In the genomic region with DNA sequence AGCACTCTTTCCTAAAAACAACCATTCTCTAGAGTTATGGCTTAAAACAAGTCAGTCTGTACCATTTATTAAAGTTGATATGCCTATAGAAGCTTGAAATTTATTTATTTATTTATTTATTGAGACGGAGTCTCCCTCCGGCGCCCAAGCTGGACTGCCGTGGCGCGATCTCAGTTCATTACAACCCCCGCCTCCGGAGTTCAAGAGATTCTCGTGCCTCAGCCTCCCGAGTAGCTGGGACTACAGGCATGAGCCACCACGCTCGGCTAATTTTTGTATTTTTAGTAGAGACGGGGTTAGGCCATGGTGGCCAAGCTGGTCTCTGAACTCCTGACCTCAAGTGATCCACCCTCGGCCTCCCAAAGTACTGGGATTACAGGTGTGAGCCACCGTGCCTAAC, we compare ENCODE assay signal across 22 cellular contexts. TPM values are rescaled to one million over a fixed set of nuclear protein-coding genes. Genes with fewer than 3 reads are reported as not detected.
DNase-seq lines count a peak whose midpoint lies in the region; ATAC-seq and TF ChIP-seq lines count a peak whose summit lies in the region.
"Had no signal": no experiment of that assay in that cellular context is flagged by ENCODE, and none has a peak within 500 bp of the region (broad histone marks: within the 10 kb centered on the region; RNA-seq: fewer than 3 reads in every experiment).

No MANE protein-coding gene starts in this region.

- peak overlapping the region; percentile 99 for H3K4me3 Mint-ChIP-seq in activated CD4-positive, alpha-beta T cell treated with anti-CD3 and anti-CD28 coated beads, Interleukin-2, amount 10 ng/mL, durations not matched to agents 24 days and 14 days
- H3K4me3 Mint-ChIP-seq in stimulated activated naive CD8-positive, alpha-beta T cell treated with anti-CD3 and anti-CD28 coated beads, Interleukin-15, Interleukin-2, amounts not matched to agents 100 ng/mL and 50 ng/mL, for 24 hours, result no peak overlapping the region
- H3K4me3 Mint-ChIP-seq in naive B cell (peak overlapping the region in 5 of 8 donors; percentile 6 to 91 (median 25)), type B pancreatic cell (peak overlapping the region; percentile 92)

- H3K9me3 Mint-ChIP-seq in activated CD4-positive, alpha-beta T cell treated with anti-CD3 and anti-CD28 coated beads, Interleukin-2, amount 10 ng/mL, durations not matched to agents 24 days and 14 days, result peaks cover 14% of the 10 kb centered on the region
- H3K9me3 Mint-ChIP-seq in stimulated activated naive CD8-positive, alpha-beta T cell treated with anti-CD3 and anti-CD28 coated beads, Interleukin-15, Interleukin-2, amounts not matched to agents 100 ng/mL and 50 ng/mL, for 24 hours, result peaks cover 4% of the 10 kb centered on the region
- H3K9me3 Mint-ChIP-seq in naive B cell (peaks cover 0 to 28% (median 13%) of the 10 kb centered on the region in 7 donors), type B pancreatic cell (no peaks in the 10 kb centered on the region)

- H3K27ac Mint-ChIP-seq in activated CD4-positive, alpha-beta T cell treated with anti-CD3 and anti-CD28 coated beads, Interleukin-2, amount 10 ng/mL, durations not matched to agents 24 days and 14 days, result no peak overlapping the region
- H3K27ac Mint-ChIP-seq in stimulated activated naive CD8-positive, alpha-beta T cell treated with anti-CD3 and anti-CD28 coated beads, Interleukin-15, Interleukin-2, amounts not matched to agents 100 ng/mL and 50 ng/mL, for 24 hours, result peak overlapping the region; percentile 96
- peak overlapping the region in 1 of 6 donors; percentile 21 for H3K27ac Mint-ChIP-seq in naive B cell
- H3K27ac Mint-ChIP-seq in type B pancreatic cell, result no peak overlapping the region

- peaks cover 32% of the 10 kb centered on the region for H3K36me3 Mint-ChIP-seq in activated CD4-positive, alpha-beta T cell treated with anti-CD3 and anti-CD28 coated beads, Interleukin-2, amount 10 ng/mL, durations not matched to agents 24 days and 14 days (ENCODE audit: low read depth)
- H3K36me3 Mint-ChIP-seq in stimulated activated naive CD8-positive, alpha-beta T cell treated with anti-CD3 and anti-CD28 coated beads, Interleukin-15, Interleukin-2, amounts not matched to agents 100 ng/mL and 50 ng/mL, for 24 hours (ENCODE audit: low read depth), result peaks cover 27% of the 10 kb centered on the region
- H3K36me3 Mint-ChIP-seq in naive B cell (peaks cover 13 to 17% of the 10 kb centered on the region in 2 donors), type B pancreatic cell (peaks cover 3% of the 10 kb centered on the region)

- intact Hi-C loops in activated CD4-positive, alpha-beta T cell treated with anti-CD3 and anti-CD28 coated beads, Interleukin-2, amount 10 ng/mL, durations not matched to agents 24 days and 14 days (cut with micrococcal nuclease), result loop anchor here (5.0 to 10.0 kb wide), 2 partner anchors 387 to 1256 kb away; a partner anchor contains a TSS

- H3K4me1 Mint-ChIP-seq in activated CD4-positive, alpha-beta T cell treated with anti-CD3 and anti-CD28 coated beads, Interleukin-2, amount 10 ng/mL, durations not matched to agents 24 days and 14 days, result peaks cover 20% of the 10 kb centered on the region
- peaks cover 15% of the 10 kb centered on the region for H3K4me1 Mint-ChIP-seq in stimulated activated naive CD8-positive, alpha-beta T cell treated with anti-CD3 and anti-CD28 coated beads, Interleukin-15, Interleukin-2, amounts not matched to agents 100 ng/mL and 50 ng/mL, for 24 hours (ENCODE audit: low read depth)
- H3K4me1 Mint-ChIP-seq in naive B cell (peaks cover 12 to 22% (median 18%) of the 10 kb centered on the region in 3 donors), type B pancreatic cell (ENCODE audit: unreplicated experiment) (peaks cover 15% of the 10 kb centered on the region)

- peaks cover 15% of the 10 kb centered on the region for H3K27me3 Mint-ChIP-seq in activated CD4-positive, alpha-beta T cell treated with anti-CD3 and anti-CD28 coated beads, Interleukin-2, amount 10 ng/mL, durations not matched to agents 24 days and 14 days
- peaks cover 30% of the 10 kb centered on the region for H3K27me3 Mint-ChIP-seq in stimulated activated naive CD8-positive, alpha-beta T cell treated with anti-CD3 and anti-CD28 coated beads, Interleukin-15, Interleukin-2, amounts not matched to agents 100 ng/mL and 50 ng/mL, for 24 hours
- H3K27me3 Mint-ChIP-seq in naive B cell (peaks cover 28 to 45% (median 29%) of the 10 kb centered on the region in 3 donors), type B pancreatic cell (peaks cover 35% of the 10 kb centered on the region)

- ATAC-seq in stimulated activated naive CD8-positive, alpha-beta T cell treated with anti-CD3 and anti-CD28 coated beads, Interleukin-15, Interleukin-2, amounts not matched to agents 100 U/mL and 50 U/mL, for 24 hours, result no peak
- ATAC-seq in naive B cell (ENCODE audit: low read depth in 2 of 2), result no peak
- ATAC-seq: lower lobe of right lung, T-cell had no signal

- DNase-seq in activated CD4-positive, alpha-beta T cell treated with anti-CD3 and anti-CD28 coated beads, Interleukin-2, amount 10 ng/mL, durations not matched to agents 24 days and 14 days, result no peak
- no peak for DNase-seq in activated CD4-positive, alpha-beta T cell treated with anti-CD3 and anti-CD28 coated beads, Interleukin-2, amount 50 U/mL, for 48 hours
- DNase-seq in stimulated activated naive CD8-positive, alpha-beta T cell treated with anti-CD3 and anti-CD28 coated beads, Interleukin-15, Interleukin-2, amounts not matched to agents 100 U/mL and 50 U/mL, for 24 hours, result no peak
- DNase-seq in naive B cell (no peak), type B pancreatic cell (ENCODE audit: extremely low spot score, unreplicated experiment) (no peak), hypothalamus (lab: John Stamatoyannopoulos, UW) (no peak), NCI-H526 treated with DMSO at 0.1 percent for 48 hours (lab: John Stamatoyannopoulos, UW) (no peak)
- DNase-seq: activated CD4-positive, alpha-beta T cell treated with anti-CD3 and anti-CD28 coated beads for 4 hours; activated CD8-positive, alpha-beta memory T cell treated with anti-CD3 and anti-CD28 coated beads, Interleukin-2, amount 50 U/mL, for 48 hours; activated naive CD8-positive, alpha-beta T cell treated with anti-CD3 and anti-CD28 coated beads, Interleukin-2, amount 10 ng/mL, durations not matched to agents 7 days and 5 days; AML-193; DMS53; kidney glomerular epithelial cell; lower lobe of right lung; MM.1S; NCI-H1436; NCI-H510A; NK-92 treated with Interleukin-12 subunit alpha and Interleukin-12 subunit beta, amount 100 ng/mL, for 24 hours; occipital lobe; SJCRH30; T-cell had no signal

- no peak for TF ChIP-seq CTCF in type B pancreatic cell (conservative IDR thresholded peaks at IDR 0.05)

RNA-seq across cellular contexts. Expression of a gene that starts 1.5 kb away (rescaled TPM):
- total RNA-seq in activated CD4-positive, alpha-beta T cell treated with anti-CD3 and anti-CD28 coated beads, Interleukin-2, amount 10 ng/mL, durations not matched to agents 24 days and 14 days, result 42.6 and 46.4 TPM in 2 replicates
- polyA plus RNA-seq in naive B cell (ENCODE audit: low read depth in 6 of 6), result 10 to 100 TPM; 24.9 to 32.7 (median 27.5) TPM
- 38.2 and 53.2 TPM in 2 replicates for total RNA-seq in type B pancreatic cell (ENCODE audit: low replicate concordance)
